1 cellular context compared by ENCODE assay signal in genomic region chr1:103341377-103341880, GRCh38.
A peak's percentile ranks its signal among the peaks of the same experiment; 100 is the strongest.
TF ChIP-seq lines count a peak whose summit lies in the region.

No MANE protein-coding gene starts in this region.

TF ChIP-seq in GM12878, 131 proteins besides CTCF, POLR2A, EP300 and RAD21 (continued from another document):
- TF ChIP-seq, protein P1, sequence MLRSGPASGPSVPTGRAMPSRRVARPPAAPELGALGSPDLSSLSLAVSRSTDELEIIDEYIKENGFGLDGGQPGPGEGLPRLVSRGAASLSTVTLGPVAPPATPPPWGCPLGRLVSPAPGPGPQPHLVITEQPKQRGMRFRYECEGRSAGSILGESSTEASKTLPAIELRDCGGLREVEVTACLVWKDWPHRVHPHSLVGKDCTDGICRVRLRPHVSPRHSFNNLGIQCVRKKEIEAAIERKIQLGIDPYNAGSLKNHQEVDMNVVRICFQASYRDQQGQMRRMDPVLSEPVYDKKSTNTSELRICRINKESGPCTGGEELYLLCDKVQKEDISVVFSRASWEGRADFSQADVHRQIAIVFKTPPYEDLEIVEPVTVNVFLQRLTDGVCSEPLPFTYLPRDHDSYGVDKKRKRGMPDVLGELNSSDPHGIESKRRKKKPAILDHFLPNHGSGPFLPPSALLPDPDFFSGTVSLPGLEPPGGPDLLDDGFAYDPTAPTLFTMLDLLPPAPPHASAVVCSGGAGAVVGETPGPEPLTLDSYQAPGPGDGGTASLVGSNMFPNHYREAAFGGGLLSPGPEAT (IDR thresholded peaks at IDR 0.05; ENCODE audit: low read depth) = 0 out of 2 replicates have a peak, but pooled peaks have one; percentile 33
- TF ChIP-seq IKZF2 (IDR thresholded peaks at IDR 0.05) = peak; percentile 38 to 57; a peak in 2 of 4 replicates
- peak; percentile 65 for TF ChIP-seq MTA2 (IDR thresholded peaks at IDR 0.05; ENCODE audit: low read depth)
- TF ChIP-seq NR2F1 (conservative IDR thresholded peaks at IDR 0.05) = no peak
- TF ChIP-seq CEBPB (IDR thresholded peaks at IDR 0.05; ENCODE audit: borderline replicate concordance in 1 of 2, low read depth in 2 of 2, low read length in 2 of 2) = no peak
- TF ChIP-seq, protein P2, sequence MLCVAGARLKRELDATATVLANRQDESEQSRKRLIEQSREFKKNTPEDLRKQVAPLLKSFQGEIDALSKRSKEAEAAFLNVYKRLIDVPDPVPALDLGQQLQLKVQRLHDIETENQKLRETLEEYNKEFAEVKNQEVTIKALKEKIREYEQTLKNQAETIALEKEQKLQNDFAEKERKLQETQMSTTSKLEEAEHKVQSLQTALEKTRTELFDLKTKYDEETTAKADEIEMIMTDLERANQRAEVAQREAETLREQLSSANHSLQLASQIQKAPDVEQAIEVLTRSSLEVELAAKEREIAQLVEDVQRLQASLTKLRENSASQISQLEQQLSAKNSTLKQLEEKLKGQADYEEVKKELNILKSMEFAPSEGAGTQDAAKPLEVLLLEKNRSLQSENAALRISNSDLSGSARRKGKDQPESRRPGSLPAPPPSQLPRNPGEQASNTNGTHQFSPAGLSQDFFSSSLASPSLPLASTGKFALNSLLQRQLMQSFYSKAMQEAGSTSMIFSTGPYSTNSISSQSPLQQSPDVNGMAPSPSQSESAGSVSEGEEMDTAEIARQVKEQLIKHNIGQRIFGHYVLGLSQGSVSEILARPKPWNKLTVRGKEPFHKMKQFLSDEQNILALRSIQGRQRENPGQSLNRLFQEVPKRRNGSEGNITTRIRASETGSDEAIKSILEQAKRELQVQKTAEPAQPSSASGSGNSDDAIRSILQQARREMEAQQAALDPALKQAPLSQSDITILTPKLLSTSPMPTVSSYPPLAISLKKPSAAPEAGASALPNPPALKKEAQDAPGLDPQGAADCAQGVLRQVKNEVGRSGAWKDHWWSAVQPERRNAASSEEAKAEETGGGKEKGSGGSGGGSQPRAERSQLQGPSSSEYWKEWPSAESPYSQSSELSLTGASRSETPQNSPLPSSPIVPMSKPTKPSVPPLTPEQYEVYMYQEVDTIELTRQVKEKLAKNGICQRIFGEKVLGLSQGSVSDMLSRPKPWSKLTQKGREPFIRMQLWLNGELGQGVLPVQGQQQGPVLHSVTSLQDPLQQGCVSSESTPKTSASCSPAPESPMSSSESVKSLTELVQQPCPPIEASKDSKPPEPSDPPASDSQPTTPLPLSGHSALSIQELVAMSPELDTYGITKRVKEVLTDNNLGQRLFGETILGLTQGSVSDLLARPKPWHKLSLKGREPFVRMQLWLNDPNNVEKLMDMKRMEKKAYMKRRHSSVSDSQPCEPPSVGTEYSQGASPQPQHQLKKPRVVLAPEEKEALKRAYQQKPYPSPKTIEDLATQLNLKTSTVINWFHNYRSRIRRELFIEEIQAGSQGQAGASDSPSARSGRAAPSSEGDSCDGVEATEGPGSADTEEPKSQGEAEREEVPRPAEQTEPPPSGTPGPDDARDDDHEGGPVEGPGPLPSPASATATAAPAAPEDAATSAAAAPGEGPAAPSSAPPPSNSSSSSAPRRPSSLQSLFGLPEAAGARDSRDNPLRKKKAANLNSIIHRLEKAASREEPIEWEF (IDR thresholded peaks at IDR 0.05; ENCODE audit: insufficient replicate concordance, low read depth, low read length) = no peak
